Comparison of ENCODE assay signal across 9 cellular contexts in the genomic region with DNA sequence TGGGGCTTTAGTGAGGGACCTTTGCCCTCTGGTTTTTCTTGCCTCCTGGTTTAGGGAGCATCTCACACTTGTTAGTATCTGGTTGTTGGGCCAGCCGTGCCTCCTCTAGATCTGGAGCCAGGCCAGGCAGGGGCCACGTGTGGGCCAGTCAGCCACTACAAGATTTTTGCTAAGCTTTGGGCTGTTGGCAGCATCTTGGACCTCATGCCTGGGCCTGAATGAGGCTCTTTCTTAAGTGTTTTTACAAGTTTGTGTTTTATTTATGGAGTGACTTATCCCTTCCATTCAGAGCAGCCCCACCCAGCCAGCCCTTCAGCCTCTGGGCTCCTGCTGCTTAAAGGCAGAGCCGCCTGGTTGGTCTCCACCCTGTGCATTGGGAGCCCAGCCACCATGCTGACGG. TPM values are rescaled to one million over a fixed set of nuclear protein-coding genes. Genes with fewer than 3 reads are reported as not detected.
DNase-seq lines count a peak whose midpoint lies in the region; ATAC-seq and TF ChIP-seq lines count a peak whose summit lies in the region.
"Had no signal": no experiment of that assay in that cellular context is flagged by ENCODE, and none has a peak within 500 bp of the region (broad histone marks: within the 10 kb centered on the region; RNA-seq: fewer than 3 reads in every experiment).

No MANE protein-coding gene starts in this region.

- H3K27ac Mint-ChIP-seq in naive thymus-derived CD8-positive, alpha-beta T cell: peak overlapping the region; percentile 85 to 98 (median 95)

- no peak overlapping the region for H3K4me3 ChIP-seq in BLaER1
- no peak overlapping the region for H3K4me3 ChIP-seq in MG63
- H3K4me3 ChIP-seq in SJCRH30: no peak overlapping the region

- H3K4me2 ChIP-seq in BLaER1: peak overlapping the region; percentile 96

- H3K9me3 ChIP-seq in BLaER1: no peaks in the 10 kb centered on the region
- H3K9me3 ChIP-seq in MG63: no peaks in the 10 kb centered on the region
- H3K9me3 ChIP-seq in SJCRH30 (replicated peaks): no peaks in the 10 kb centered on the region

- no peaks in the 10 kb centered on the region for H3K9me3 Mint-ChIP-seq in naive thymus-derived CD8-positive, alpha-beta T cell

- H3K27me3 ChIP-seq in BLaER1: no peaks in the 10 kb centered on the region
- no peaks in the 10 kb centered on the region for H3K27me3 ChIP-seq in MG63
- H3K27me3 ChIP-seq in SJCRH30: no peaks in the 10 kb centered on the region

- peaks cover 30% of the 10 kb centered on the region for H4K20me1 ChIP-seq in BLaER1

- H3K36me3 ChIP-seq in BLaER1 (peaks cover 70% of the 10 kb centered on the region), MG63 (peaks cover 51% of the 10 kb centered on the region), SJCRH30 (peaks cover 18% of the 10 kb centered on the region)

- no peaks in the 10 kb centered on the region for H3K27me3 Mint-ChIP-seq in naive thymus-derived CD8-positive, alpha-beta T cell

- peaks cover 40 to 81% (median 76%) of the 10 kb centered on the region in 4 donors for H3K4me1 Mint-ChIP-seq in naive thymus-derived CD8-positive, alpha-beta T cell

- peak overlapping the region in 6 of 10 donors; percentile 22 to 90 (median 48) for H3K4me3 Mint-ChIP-seq in naive thymus-derived CD8-positive, alpha-beta T cell

- peak overlapping the region; percentile 89 for H3K9ac ChIP-seq in BLaER1

- no peak for ATAC-seq in naive thymus-derived CD8-positive, alpha-beta T cell
- ATAC-seq in GM18858 (IDR thresholded peaks at IDR 0.05; ENCODE audit: unreplicated experiment): no peak

- H3K27ac ChIP-seq in BLaER1 (peak overlapping the region; percentile 98), cingulate gyrus (ENCODE audit: low read depth, low read length) (peak overlapping the region; percentile 55), SJCRH30 (no peak overlapping the region)

- no peak for TF ChIP-seq CTCF in GM10266 (IDR thresholded peaks at IDR 0.05; ENCODE audit: control insufficient read depth, insufficient read depth, low read depth, missing control alignments)

- H3K4me1 ChIP-seq in BLaER1 (peaks cover 75% of the 10 kb centered on the region), SJCRH30 (peaks cover 49% of the 10 kb centered on the region)

- peaks cover 0 to 21% (median 8%) of the 10 kb centered on the region in 3 donors for H3K36me3 Mint-ChIP-seq in naive thymus-derived CD8-positive, alpha-beta T cell

- peak; percentile 94 for DNase-seq in MG63
- DNase-seq in naive thymus-derived CD8-positive, alpha-beta T cell: no peak
- DNase-seq in SJCRH30: no peak
- no peak for DNase-seq in DMS153 (lab: John Stamatoyannopoulos, UW)
- no peak for DNase-seq in GM10266 (ENCODE audit: extremely low spot score)

- POLR2A ChIA-PET in naive thymus-derived CD8-positive, alpha-beta T cell (lab: Charles Lee): interaction anchor here (1.0 to 30.4 kb wide), 4 partner anchors 11 to 100 kb away, joined by 3 to 2161 read pairs (median 107); a partner anchor contains a TSS

RNA-seq across cellular contexts. Expression of a gene that starts 1.6 kb away (rescaled TPM):
- total RNA-seq in MG63 (2014; rRNA removed; shearing (Covaris generic); ENCODE audit: low replicate concordance): 20.2 and 22.3 TPM in 2 replicates
- 100 to 1,000 TPM; 250 to 255 TPM for total RNA-seq in naive thymus-derived CD8-positive, alpha-beta T cell
- polyA plus RNA-seq in naive thymus-derived CD8-positive, alpha-beta T cell: 100 to 1,000 TPM; 805 to 925 (median 916) TPM
- 41.5 and 43.4 TPM in 2 replicates for total RNA-seq in SJCRH30 (2014; rRNA removed; shearing (Covaris generic))

RNA-seq across cellular contexts. Expression of a gene that starts 28.1 kb away (rescaled TPM):
- 3.9 and 6.1 TPM in 2 replicates for total RNA-seq in MG63 (2014; rRNA removed; shearing (Covaris generic); ENCODE audit: low replicate concordance)
- 100 to 1,000 TPM; 121 to 129 TPM for total RNA-seq in naive thymus-derived CD8-positive, alpha-beta T cell
- 10 to 100 TPM in 2 of 3 donors, 1 to 10 TPM in 1; 9.1 to 14.7 (median 12.4) TPM for polyA plus RNA-seq in naive thymus-derived CD8-positive, alpha-beta T cell
- total RNA-seq in SJCRH30 (2014; rRNA removed; shearing (Covaris generic)): 3.5 and 5.3 TPM in 2 replicates

RNA-seq across cellular contexts. Expression of a gene that starts 39.5 kb away (rescaled TPM):
- not detected in 2 replicates for total RNA-seq in MG63 (2014; rRNA removed; shearing (Covaris generic); ENCODE audit: low replicate concordance)
- 100 to 1,000 TPM; 772 to 847 TPM for total RNA-seq in naive thymus-derived CD8-positive, alpha-beta T cell
- polyA plus RNA-seq in naive thymus-derived CD8-positive, alpha-beta T cell: 1,000 to 10,000 TPM; 6,330 to 6,863 (median 6,804) TPM
- not detected in 2 replicates for total RNA-seq in SJCRH30 (2014; rRNA removed; shearing (Covaris generic))
- total RNA-seq: kidney epithelial cell had no signal

RNA-seq across cellular contexts. Expression of a gene that starts 44.3 kb away (rescaled TPM):
- total RNA-seq in MG63 (2014; rRNA removed; shearing (Covaris generic); ENCODE audit: low replicate concordance): 13.3 and 13.9 TPM in 2 replicates
- 10 to 100 TPM; 18.8 to 21.9 TPM for total RNA-seq in naive thymus-derived CD8-positive, alpha-beta T cell
- polyA plus RNA-seq in naive thymus-derived CD8-positive, alpha-beta T cell: 1 to 10 TPM; 3.9 to 9.8 (median 5.1) TPM
- 34.8 and 39.1 TPM in 2 replicates for total RNA-seq in SJCRH30 (2014; rRNA removed; shearing (Covaris generic))

Comparison
In these comparisons a context has a peak if more than half of its experiments do, and no peak if none do; other contexts are left out.
1. RNA of a gene that starts 28.1 kb away (total RNA-seq): 121 to 129 TPM in naive thymus-derived CD8-positive, alpha-beta T cell; 3.5 to 5.3 TPM in SJCRH30 and 3.9 to 6.1 TPM in MG63; every median in the first group is over 10 times any median in the second.
2. RNA of a gene that starts 39.5 kb away (total RNA-seq): 772 to 847 TPM in naive thymus-derived CD8-positive, alpha-beta T cell; not detected in MG63 and not detected in SJCRH30; every median in the first group is over 100 times any median in the second.